Comparison of ENCODE assay signal across 17 cellular contexts in genomic region chr2:156585457-156585856, GRCh38.
"Had no signal": no experiment of that assay in that cellular context is flagged by ENCODE, and none has a peak within 500 bp of the region (broad histone marks: within the 10 kb centered on the region; RNA-seq: fewer than 3 reads in every experiment).

No MANE protein-coding gene starts in this region.

- H3K9me3 ChIP-seq: body of pancreas, esophagus muscularis mucosa, left ventricle myocardium inferior, thyroid gland had no signal

- H3K4me3 ChIP-seq: body of pancreas, esophagus muscularis mucosa, left ventricle myocardium inferior, thyroid gland had no signal

- ATAC-seq: body of pancreas; natural killer cell treated with Interleukin-12 subunit alpha and Interleukin-12 subunit beta and Interleukin-15 and Interleukin-18, amount 100 ng/mL, for 72 hours; stimulated activated memory B cell treated with anti-CD40 and anti-IgM and Interleukin-4, amounts not matched to agents 10 μg/mL and 1 μg/mL and 100 μg/mL, for 72 hours had no signal

- H3K27ac Mint-ChIP-seq: activated naive CD8-positive, alpha-beta T cell treated with anti-CD3 and anti-CD28 coated beads for 36 hours; activated T-helper 1 cell treated with anti-CD3 and anti-CD28 coated beads, Interleukin-12 subunit alpha, Interleukin-12 subunit beta, Interleukin-2, Interleukin-4 antibody, amounts not matched to agents 30 ng/mL and 10 ng/mL and 1 ng/mL, durations not matched to agents 14 hours and 24 hours and 36 hours; natural killer cell treated with Interleukin-12 subunit alpha and Interleukin-12 subunit beta and Interleukin-15 and Interleukin-18, amount 100 ng/mL, for 72 hours; stimulated activated memory B cell treated with anti-CD40 and anti-IgM and Interleukin-4, amounts not matched to agents 10 μg/mL and 1 μg/mL and 100 μg/mL, for 72 hours had no signal

- H3K36me3 Mint-ChIP-seq: natural killer cell treated with Interleukin-12 subunit alpha and Interleukin-12 subunit beta and Interleukin-15 and Interleukin-18, amount 100 ng/mL, for 72 hours had no signal

- H3K27ac ChIP-seq: body of pancreas, esophagus muscularis mucosa, left ventricle myocardium inferior, thyroid gland had no signal

- H3K36me3 ChIP-seq: thyroid gland had no signal

- H3K4me1 Mint-ChIP-seq: stimulated activated memory B cell treated with anti-CD40 and anti-IgM and Interleukin-4, amounts not matched to agents 10 μg/mL and 1 μg/mL and 100 μg/mL, for 72 hours had no signal

- H3K4me3 Mint-ChIP-seq: activated naive CD8-positive, alpha-beta T cell treated with anti-CD3 and anti-CD28 coated beads for 36 hours; activated T-helper 1 cell treated with anti-CD3 and anti-CD28 coated beads, Interleukin-12 subunit alpha, Interleukin-12 subunit beta, Interleukin-2, Interleukin-4 antibody, amounts not matched to agents 30 ng/mL and 10 ng/mL and 1 ng/mL, durations not matched to agents 14 hours and 24 hours and 36 hours; natural killer cell treated with Interleukin-12 subunit alpha and Interleukin-12 subunit beta and Interleukin-15 and Interleukin-18, amount 100 ng/mL, for 72 hours; stimulated activated memory B cell treated with anti-CD40 and anti-IgM and Interleukin-4, amounts not matched to agents 10 μg/mL and 1 μg/mL and 100 μg/mL, for 72 hours had no signal

- H3K27me3 ChIP-seq: body of pancreas, esophagus muscularis mucosa, thyroid gland had no signal

- DNase-seq: activated CD4-positive, CD25-positive, alpha-beta regulatory T cell treated with anti-CD3 and anti-CD28 coated beads, Interleukin-2, amount 50 U/mL, for 72 hours; activated naive CD8-positive, alpha-beta T cell treated with anti-CD3 and anti-CD28 coated beads for 36 hours; amygdala; body of pancreas; cortex of kidney; effector CD4-positive, alpha-beta T cell; hypothalamus; left ventricle myocardium inferior; nucleus accumbens; posterior cingulate gyrus; retina; stimulated activated CD4-positive, alpha-beta T cell treated with anti-CD3 and anti-CD28 coated beads, Interleukin-2, amount 100 ng/mL, for 48 hours; thyroid gland had no signal

- H3K27me3 Mint-ChIP-seq: activated naive CD8-positive, alpha-beta T cell treated with anti-CD3 and anti-CD28 coated beads for 36 hours; natural killer cell treated with Interleukin-12 subunit alpha and Interleukin-12 subunit beta and Interleukin-15 and Interleukin-18, amount 100 ng/mL, for 72 hours; stimulated activated memory B cell treated with anti-CD40 and anti-IgM and Interleukin-4, amounts not matched to agents 10 μg/mL and 1 μg/mL and 100 μg/mL, for 72 hours had no signal

- H3K9me3 Mint-ChIP-seq: activated naive CD8-positive, alpha-beta T cell treated with anti-CD3 and anti-CD28 coated beads for 36 hours; activated T-helper 1 cell treated with anti-CD3 and anti-CD28 coated beads, Interleukin-12 subunit alpha, Interleukin-12 subunit beta, Interleukin-2, Interleukin-4 antibody, amounts not matched to agents 30 ng/mL and 10 ng/mL and 1 ng/mL, durations not matched to agents 14 hours and 24 hours and 36 hours; natural killer cell treated with Interleukin-12 subunit alpha and Interleukin-12 subunit beta and Interleukin-15 and Interleukin-18, amount 100 ng/mL, for 72 hours; stimulated activated memory B cell treated with anti-CD40 and anti-IgM and Interleukin-4, amounts not matched to agents 10 μg/mL and 1 μg/mL and 100 μg/mL, for 72 hours had no signal
